Comparison of ENCODE assay signal across 10 cellular contexts in the genomic region with DNA sequence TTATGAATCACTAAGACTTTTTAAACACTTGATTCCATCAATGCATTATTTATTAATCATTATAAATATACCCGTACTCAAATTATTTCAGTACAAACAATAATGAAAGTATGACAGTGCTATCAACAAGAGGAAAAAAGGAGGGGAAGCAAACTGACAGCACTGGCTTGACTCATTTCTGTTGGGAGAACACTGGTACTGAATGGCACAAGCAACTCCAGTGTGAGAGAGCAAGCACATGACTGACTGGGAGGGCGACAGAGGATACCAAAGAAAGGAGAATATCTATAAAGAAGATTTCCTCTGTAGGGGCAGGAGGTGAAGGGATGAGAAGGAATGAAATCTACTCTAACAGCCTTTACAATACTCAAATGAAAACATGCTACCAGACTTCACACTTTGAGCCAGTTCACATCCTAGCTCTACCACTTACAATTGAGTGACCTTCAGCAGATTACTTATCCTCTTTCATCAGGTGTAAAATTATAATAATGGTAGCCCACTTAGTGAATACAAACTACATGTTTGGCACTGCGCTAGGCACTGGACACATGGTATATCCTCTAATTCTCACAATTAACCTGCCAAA. TPM values are rescaled to one million over a fixed set of nuclear protein-coding genes. Genes with fewer than 3 reads are reported as not detected.
DNase-seq lines count a peak whose midpoint lies in the region; ATAC-seq, FAIRE-seq and TF ChIP-seq lines count a peak whose summit lies in the region.
"Had no signal": no experiment of that assay in that cellular context is flagged by ENCODE, and none has a peak within 500 bp of the region (broad histone marks: within the 10 kb centered on the region; RNA-seq: fewer than 3 reads in every experiment).

No MANE protein-coding gene starts in this region.

- no peak overlapping the region for H3K4me3 ChIP-seq in heart left ventricle
- H3K4me3 ChIP-seq in epithelial cell of esophagus (ENCODE audit: low read length): no peak overlapping the region
- H3K4me3 ChIP-seq: tibial artery had no signal

- DNase-seq in heart left ventricle: no peak
- DNase-seq in Right ventricle myocardium inferior (ENCODE audit: missing footprints): no peak
- peak; percentile 64 for DNase-seq in epithelial cell of esophagus (ENCODE audit: low read depth)
- peak; percentile 66 for DNase-seq in middle frontal gyrus (ENCODE audit: extremely low spot score, low spot score)
- DNase-seq in urothelium cell line (ENCODE audit: low spot score): peak; percentile 9
- no peak for DNase-seq in NCI-H128 (lab: John Stamatoyannopoulos, UW; ENCODE audit: unreplicated experiment)
- no peak for DNase-seq in NCI-H187 treated with DMSO at 0.1 percent for 48 hours (lab: John Stamatoyannopoulos, UW)
- DNase-seq in stimulated activated CD4-positive, alpha-beta T cell treated with anti-CD3 and anti-CD28 coated beads, Interleukin-2, amount 100 ng/mL, for 48 hours: no peak
- DNase-seq: tibial artery had no signal

- H3K27ac ChIP-seq in heart left ventricle: peak overlapping the region in 7 of 12 donors; percentile 3 to 41 (median 9)
- H3K27ac ChIP-seq: tibial artery had no signal

- H3K4me1 ChIP-seq in heart left ventricle: peaks cover 0 to 54% (median 37%) of the 10 kb centered on the region in 12 donors

- intact Hi-C loops in heart left ventricle (cut with DNase I) (loop anchor here in 5 of 10 donors (5.0 kb wide), 2 partner anchors 38 to 53 kb away; partner anchors contain the start of gene MYOZ1 (in 2 of the 5)), Right ventricle myocardium inferior (cut with DNase I) (no loop called here)

- H3K27me3 ChIP-seq in heart left ventricle: no peaks in the 10 kb centered on the region
- H3K27me3 ChIP-seq: tibial artery had no signal

- FAIRE-seq in urothelium cell line (lab: Jason Lieb, UNC): no peak
- FAIRE-seq: keratinocyte had no signal

- ATAC-seq in heart left ventricle (peak in 2 of 4 donors; percentile 26 to 43), Right ventricle myocardium inferior (no peak)

- TF ChIP-seq CTCF in heart left ventricle (IDR thresholded peaks at IDR 0.05) (no peak), epithelial cell of esophagus (IDR thresholded peaks at IDR 0.05; ENCODE audit: insufficient read depth, low read depth, low read length, missing control alignments) (no peak)

- TF ChIP-seq POLR2A in heart left ventricle (IDR thresholded peaks at IDR 0.05): no peak

- H3K9me3 ChIP-seq in heart left ventricle: peaks cover 0 to 3% (median 0%) of the 10 kb centered on the region in 12 donors
- H3K9me3 ChIP-seq: tibial artery had no signal

- no peaks in the 10 kb centered on the region for H3K36me3 ChIP-seq in heart left ventricle
- H3K36me3 ChIP-seq: tibial artery had no signal

- 72 to 88% (median 82%) methylated on average over 3 of the region's 3 CpGs for WGBS in heart left ventricle, 4 donors

RNA-seq across cellular contexts. Expression of gene USP54, which starts 1.5 kb away (rescaled TPM):
- total RNA-seq in heart left ventricle: 10 to 100 TPM; 14.1 to 37.3 (median 20.1) TPM
- 10 to 100 TPM in 1 of 2 donors, 1 to 10 TPM in 1; 9.1 to 10.4 TPM for polyA plus RNA-seq in heart left ventricle
- 29.7 TPM for total RNA-seq in Right ventricle myocardium inferior

RNA-seq across cellular contexts. Expression of gene MYOZ1, which starts 51.6 kb away (rescaled TPM):
- total RNA-seq in heart left ventricle (1 to 10 TPM in 3 of 9 donors, under 1 TPM in 5, not detected in 1; 0.23 to 2.5 (median 0.74) TPM), Right ventricle myocardium inferior (0.51 TPM)
- under 1 TPM; 0.28 to 0.76 TPM for polyA plus RNA-seq in heart left ventricle
- polyA plus RNA-seq: keratinocyte had no signal

Comparison
In these comparisons a context has a peak if more than half of its experiments do, and no peak if none do; other contexts are left out.
1. DNase-seq: peak in epithelial cell of esophagus (single experiment), middle frontal gyrus (single experiment) and urothelium cell line (single experiment); none in heart left ventricle (0 of 5), Right ventricle myocardium inferior (single experiment), NCI-H128 (single experiment), NCI-H187 treated with DMSO at 0.1 percent for 48 hours (single experiment) and stimulated activated CD4-positive, alpha-beta T cell treated with anti-CD3 and anti-CD28 coated beads, Interleukin-2, amount 100 ng/mL, for 48 hours (0 of 2).